11 cellular contexts compared by ENCODE assay signal in the genomic region with DNA sequence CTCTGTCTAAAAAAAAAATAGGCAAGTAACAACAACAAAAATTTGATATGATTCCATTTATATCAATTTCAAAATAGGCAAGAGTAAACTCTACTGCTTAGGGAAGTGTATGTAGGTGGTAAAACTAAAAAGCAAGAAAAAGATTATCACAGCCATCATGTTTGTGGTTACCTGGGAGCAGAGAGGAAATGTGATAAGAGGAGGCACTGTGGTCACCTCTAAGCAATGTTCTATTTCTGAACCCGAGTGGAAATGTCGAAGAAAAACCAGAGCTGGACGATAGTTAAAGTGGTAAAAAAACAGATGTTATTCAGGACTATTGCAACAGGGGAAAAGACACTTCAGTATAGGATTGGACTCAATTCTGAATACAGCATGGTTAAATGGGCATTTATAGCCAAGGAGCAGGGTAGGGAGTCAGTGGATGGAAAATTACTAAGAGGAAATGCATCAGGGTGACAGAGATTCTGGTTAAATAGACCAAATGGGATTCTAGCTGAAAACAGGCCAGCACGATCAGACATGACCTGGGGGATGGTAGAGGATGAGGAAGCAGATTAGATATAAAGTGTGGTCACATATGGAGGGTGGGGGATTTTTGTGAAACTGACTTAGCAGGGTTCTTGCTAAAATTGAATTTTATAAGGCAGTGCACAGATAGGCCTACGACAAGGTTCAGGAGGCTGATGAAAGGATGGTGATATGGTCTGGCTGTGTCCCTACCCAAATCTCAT. TPM values are rescaled to one million over a fixed set of nuclear protein-coding genes. Genes with fewer than 3 reads are reported as not detected.
DNase-seq lines count a peak whose midpoint lies in the region; ATAC-seq and TF ChIP-seq lines count a peak whose summit lies in the region.
"Had no signal": no experiment of that assay in that cellular context is flagged by ENCODE, and none has a peak within 500 bp of the region (broad histone marks: within the 10 kb centered on the region; RNA-seq: fewer than 3 reads in every experiment).

No MANE protein-coding gene starts in this region.

- H3F3A ChIP-seq in PC-3 (ENCODE audit: low read length, unreplicated experiment) = no peaks in the 10 kb centered on the region

- H3K36me3 ChIP-seq in effector memory CD4-positive, alpha-beta T cell (ENCODE audit: control insufficient read depth, insufficient read depth, low read length) = no peaks in the 10 kb centered on the region
- H3K36me3 ChIP-seq in PC-3 (ENCODE audit: low read depth, low read length) = no peaks in the 10 kb centered on the region

- no peaks in the 10 kb centered on the region for H3K27me3 Mint-ChIP-seq in T-cell

- no peaks in the 10 kb centered on the region for H3K27me3 ChIP-seq in effector memory CD4-positive, alpha-beta T cell (replicated peaks; ENCODE audit: control insufficient read depth, insufficient read depth, low read length, poor library complexity, severe bottlenecking)
- no peaks in the 10 kb centered on the region for H3K27me3 ChIP-seq in PC-3 (ENCODE audit: low read length)

- H3K4me3 Mint-ChIP-seq in T-cell = peak overlapping the region in 2 of 3 donors; percentile 19 to 46

- intact Hi-C loops in PC-3 (cut with micrococcal nuclease) = no loop called here

- no peak for TF ChIP-seq CTCF in PC-3 (conservative IDR thresholded peaks at IDR 0.05; ENCODE audit: low read depth, low read length)

- no peak overlapping the region for H3K4me3 ChIP-seq in effector memory CD4-positive, alpha-beta T cell (ENCODE audit: insufficient read depth, low read depth, low read length, poor library complexity, severe bottlenecking)
- no peak overlapping the region for H3K4me3 ChIP-seq in PC-3 (ENCODE audit: low read length)

- H3K9me3 ChIP-seq in effector memory CD4-positive, alpha-beta T cell (ENCODE audit: control insufficient read depth, low read length) = no peaks in the 10 kb centered on the region
- no peaks in the 10 kb centered on the region for H3K9me3 ChIP-seq in PC-3 (ENCODE audit: low read length)

- H2AFZ ChIP-seq in PC-3 (ENCODE audit: low read length) = no peak overlapping the region

- POLR2A ChIA-PET in T-cell (lab: Charles Lee) (no interaction called here), PC-3 (lab: Charles Lee; ENCODE audit: unreplicated experiment) (no interaction called here)

- peaks cover 16 to 33% (median 23%) of the 10 kb centered on the region in 3 donors for H3K4me1 Mint-ChIP-seq in T-cell

- no peaks in the 10 kb centered on the region for H4K20me1 ChIP-seq in PC-3 (ENCODE audit: low read length)

- no peaks in the 10 kb centered on the region for H3K9me2 ChIP-seq in PC-3 (replicated peaks; ENCODE audit: low read length)

- peaks cover 16% of the 10 kb centered on the region for H3K4me1 ChIP-seq in effector memory CD4-positive, alpha-beta T cell (ENCODE audit: control insufficient read depth, insufficient read depth, low read length, poor library complexity, severe bottlenecking)
- no peaks in the 10 kb centered on the region for H3K4me1 ChIP-seq in PC-3 (ENCODE audit: insufficient read depth, low read length)

- BruUV-seq in PC-3 (replicated peaks; lab: Mats Ljungman, UMichigan) = no TSS peak

- H3K9me3 Mint-ChIP-seq in T-cell = peaks cover 0 to 4% (median 0%) of the 10 kb centered on the region in 3 donors

- no peaks in the 10 kb centered on the region for H3K79me2 ChIP-seq in PC-3 (ENCODE audit: low read length)

- H3K9ac ChIP-seq in PC-3 (ENCODE audit: low read length) = no peak overlapping the region

- DNase-seq in GDM1 (lab: John Stamatoyannopoulos, UW) (peak; percentile 80), T-cell (peak in 6 of 34 experiments; percentile 10 to 23 (median 15)), PC-3 (no peak)
- DNase-seq in effector memory CD4-positive, alpha-beta T cell = no peak
- DNase-seq: DMS 273 treated with DMSO at 0.1 percent for 48 hours, hippocampal formation, NCI-H1436 had no signal

- H3K36me3 Mint-ChIP-seq in T-cell = no peaks in the 10 kb centered on the region

- peak; percentile 68 for ATAC-seq in GM21529 (IDR thresholded peaks at IDR 0.05; ENCODE audit: unreplicated experiment)
- ATAC-seq in T-cell (replicated peaks in 1 of 4) = peak; percentile 61 to 83 (median 81)
- ATAC-seq in HG03097 (IDR thresholded peaks at IDR 0.05; ENCODE audit: low FRiP score, unreplicated experiment) = no peak
- ATAC-seq in PC-3 = no peak
- no peak for ATAC-seq in GM19463 (IDR thresholded peaks at IDR 0.05; ENCODE audit: unreplicated experiment)
- no peak for ATAC-seq in GM21786 (IDR thresholded peaks at IDR 0.05; ENCODE audit: unreplicated experiment)

- H3K4me2 ChIP-seq in PC-3 (ENCODE audit: low read length) = no peak overlapping the region

- H3K27ac ChIP-seq in effector memory CD4-positive, alpha-beta T cell (ENCODE audit: insufficient read depth, low read length, poor library complexity, severe bottlenecking) = peak overlapping the region; percentile 47
- no peak overlapping the region for H3K27ac ChIP-seq in PC-3 (ENCODE audit: low read length)

- peak overlapping the region; percentile 84 to 89 for H3K27ac Mint-ChIP-seq in T-cell

- CTCF ChIA-PET in T-cell (lab: Charles Lee) = no interaction called here
- CTCF ChIA-PET in PC-3 (lab: Charles Lee) = no interaction called here

RNA-seq across cellular contexts. Expression of a gene that starts 6.0 kb away (rescaled TPM):
- total RNA-seq in T-cell = 1 to 10 TPM; 5.5 to 8.6 (median 7.8) TPM
- 15.3 and 16.7 TPM in 2 replicates for total RNA-seq in PC-3 (2014; rRNA removed)

RNA-seq across cellular contexts. Expression of a gene that starts 19.2 kb away (rescaled TPM):
- 1 to 10 TPM in 1 of 5 donors, under 1 TPM in 4; 0.18 to 1.6 (median 0.93) TPM for total RNA-seq in T-cell
- 4.5 and 6.7 TPM in 2 replicates for total RNA-seq in PC-3 (2014; rRNA removed)

RNA-seq across cellular contexts. Expression of a gene that starts 19.3 kb away (rescaled TPM):
- total RNA-seq in T-cell (10 to 100 TPM in 2 of 5 donors, 1 to 10 TPM in 3; 6.2 to 15.6 (median 9.3) TPM), PC-3 (2014; rRNA removed) (6.0 and 6.7 TPM in 2 replicates)

Comparison
In these comparisons a context has a peak if more than half of its experiments do, and no peak if none do; other contexts are left out.
1. ATAC-seq: peak in GM21529 (single experiment) and T-cell (4 of 4); none in HG03097 (single experiment), PC-3 (single experiment), GM19463 (single experiment) and GM21786 (single experiment).